ENCODE assay signal across 1 cellular context in the genomic region with DNA sequence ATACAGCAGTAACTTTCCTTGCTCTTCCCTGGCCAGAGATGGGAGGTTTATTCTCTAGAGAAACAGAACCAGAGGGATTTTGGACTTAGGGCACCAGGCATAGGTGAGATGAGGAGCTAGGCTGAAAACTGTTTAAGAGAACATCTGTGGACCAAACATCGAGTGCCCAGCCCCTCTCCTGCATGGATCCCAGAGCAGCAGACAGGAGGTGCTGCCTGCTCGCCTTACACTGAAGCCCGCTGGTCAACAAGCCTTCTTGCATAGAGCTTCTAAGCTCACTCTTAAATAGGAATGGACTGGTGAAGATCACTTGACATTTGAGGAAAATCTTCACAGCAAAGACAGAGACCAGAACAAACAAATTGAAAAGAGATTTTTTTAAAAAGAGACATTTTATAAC.
TF ChIP-seq lines count a peak whose summit lies in the region.

No MANE protein-coding gene starts in this region.

TF ChIP-seq in GM23338, 12 proteins besides CTCF, POLR2A, EP300 and RAD21 (continued from another document):
- TF ChIP-seq, protein P1, sequence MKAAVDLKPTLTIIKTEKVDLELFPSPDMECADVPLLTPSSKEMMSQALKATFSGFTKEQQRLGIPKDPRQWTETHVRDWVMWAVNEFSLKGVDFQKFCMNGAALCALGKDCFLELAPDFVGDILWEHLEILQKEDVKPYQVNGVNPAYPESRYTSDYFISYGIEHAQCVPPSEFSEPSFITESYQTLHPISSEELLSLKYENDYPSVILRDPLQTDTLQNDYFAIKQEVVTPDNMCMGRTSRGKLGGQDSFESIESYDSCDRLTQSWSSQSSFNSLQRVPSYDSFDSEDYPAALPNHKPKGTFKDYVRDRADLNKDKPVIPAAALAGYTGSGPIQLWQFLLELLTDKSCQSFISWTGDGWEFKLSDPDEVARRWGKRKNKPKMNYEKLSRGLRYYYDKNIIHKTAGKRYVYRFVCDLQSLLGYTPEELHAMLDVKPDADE (IDR thresholded peaks at IDR 0.05) = no peak
- TF ChIP-seq STAT1 (IDR thresholded peaks at IDR 0.05; ENCODE audit: unreplicated experiment) = no peak
- no peak for TF ChIP-seq REST (IDR thresholded peaks at IDR 0.05; ENCODE audit: unreplicated experiment)
- no peak for TF ChIP-seq NANOG (IDR thresholded peaks at IDR 0.05; ENCODE audit: borderline replicate concordance)
- no peak for TF ChIP-seq ZNF331 (CRISPR knock-in tag; IDR thresholded peaks at IDR 0.05; ENCODE audit: low read depth)
- TF ChIP-seq, protein P2, sequence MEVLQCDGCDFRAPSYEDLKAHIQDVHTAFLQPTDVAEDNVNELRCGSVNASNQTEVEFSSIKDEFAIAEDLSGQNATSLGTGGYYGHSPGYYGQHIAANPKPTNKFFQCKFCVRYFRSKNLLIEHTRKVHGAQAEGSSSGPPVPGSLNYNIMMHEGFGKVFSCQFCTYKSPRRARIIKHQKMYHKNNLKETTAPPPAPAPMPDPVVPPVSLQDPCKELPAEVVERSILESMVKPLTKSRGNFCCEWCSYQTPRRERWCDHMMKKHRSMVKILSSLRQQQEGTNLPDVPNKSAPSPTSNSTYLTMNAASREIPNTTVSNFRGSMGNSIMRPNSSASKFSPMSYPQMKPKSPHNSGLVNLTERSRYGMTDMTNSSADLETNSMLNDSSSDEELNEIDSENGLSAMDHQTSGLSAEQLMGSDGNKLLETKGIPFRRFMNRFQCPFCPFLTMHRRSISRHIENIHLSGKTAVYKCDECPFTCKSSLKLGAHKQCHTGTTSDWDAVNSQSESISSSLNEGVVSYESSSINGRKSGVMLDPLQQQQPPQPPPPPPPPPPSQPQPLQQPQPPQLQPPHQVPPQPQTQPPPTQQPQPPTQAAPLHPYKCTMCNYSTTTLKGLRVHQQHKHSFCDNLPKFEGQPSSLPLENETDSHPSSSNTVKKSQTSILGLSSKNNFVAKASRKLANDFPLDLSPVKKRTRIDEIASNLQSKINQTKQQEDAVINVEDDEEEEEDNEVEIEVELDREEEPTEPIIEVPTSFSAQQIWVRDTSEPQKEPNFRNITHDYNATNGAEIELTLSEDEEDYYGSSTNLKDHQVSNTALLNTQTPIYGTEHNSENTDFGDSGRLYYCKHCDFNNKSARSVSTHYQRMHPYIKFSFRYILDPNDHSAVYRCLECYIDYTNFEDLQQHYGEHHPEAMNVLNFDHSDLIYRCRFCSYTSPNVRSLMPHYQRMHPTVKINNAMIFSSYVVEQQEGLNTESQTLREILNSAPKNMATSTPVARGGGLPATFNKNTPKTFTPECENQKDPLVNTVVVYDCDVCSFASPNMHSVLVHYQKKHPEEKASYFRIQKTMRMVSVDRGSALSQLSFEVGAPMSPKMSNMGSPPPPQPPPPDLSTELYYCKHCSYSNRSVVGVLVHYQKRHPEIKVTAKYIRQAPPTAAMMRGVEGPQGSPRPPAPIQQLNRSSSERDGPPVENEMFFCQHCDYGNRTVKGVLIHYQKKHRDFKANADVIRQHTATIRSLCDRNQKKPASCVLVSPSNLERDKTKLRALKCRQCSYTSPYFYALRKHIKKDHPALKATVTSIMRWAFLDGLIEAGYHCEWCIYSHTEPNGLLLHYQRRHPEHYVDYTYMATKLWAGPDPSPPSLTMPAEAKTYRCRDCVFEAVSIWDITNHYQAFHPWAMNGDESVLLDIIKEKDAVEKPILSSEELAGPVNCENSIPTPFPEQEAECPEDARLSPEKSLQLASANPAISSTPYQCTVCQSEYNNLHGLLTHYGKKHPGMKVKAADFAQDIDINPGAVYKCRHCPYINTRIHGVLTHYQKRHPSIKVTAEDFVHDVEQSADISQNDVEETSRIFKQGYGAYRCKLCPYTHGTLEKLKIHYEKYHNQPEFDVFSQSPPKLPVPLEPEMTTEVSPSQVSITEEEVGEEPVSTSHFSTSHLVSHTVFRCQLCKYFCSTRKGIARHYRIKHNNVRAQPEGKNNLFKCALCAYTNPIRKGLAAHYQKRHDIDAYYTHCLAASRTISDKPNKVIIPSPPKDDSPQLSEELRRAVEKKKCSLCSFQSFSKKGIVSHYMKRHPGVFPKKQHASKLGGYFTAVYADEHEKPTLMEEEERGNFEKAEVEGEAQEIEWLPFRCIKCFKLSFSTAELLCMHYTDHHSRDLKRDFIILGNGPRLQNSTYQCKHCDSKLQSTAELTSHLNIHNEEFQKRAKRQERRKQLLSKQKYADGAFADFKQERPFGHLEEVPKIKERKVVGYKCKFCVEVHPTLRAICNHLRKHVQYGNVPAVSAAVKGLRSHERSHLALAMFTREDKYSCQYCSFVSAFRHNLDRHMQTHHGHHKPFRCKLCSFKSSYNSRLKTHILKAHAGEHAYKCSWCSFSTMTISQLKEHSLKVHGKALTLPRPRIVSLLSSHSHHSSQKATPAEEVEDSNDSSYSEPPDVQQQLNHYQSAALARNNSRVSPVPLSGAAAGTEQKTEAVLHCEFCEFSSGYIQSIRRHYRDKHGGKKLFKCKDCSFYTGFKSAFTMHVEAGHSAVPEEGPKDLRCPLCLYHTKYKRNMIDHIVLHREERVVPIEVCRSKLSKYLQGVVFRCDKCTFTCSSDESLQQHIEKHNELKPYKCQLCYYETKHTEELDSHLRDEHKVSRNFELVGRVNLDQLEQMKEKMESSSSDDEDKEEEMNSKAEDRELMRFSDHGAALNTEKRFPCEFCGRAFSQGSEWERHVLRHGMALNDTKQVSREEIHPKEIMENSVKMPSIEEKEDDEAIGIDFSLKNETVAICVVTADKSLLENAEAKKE (CRISPR knock-in tag; IDR thresholded peaks at IDR 0.05) = no peak
- TF ChIP-seq JUNB (IDR thresholded peaks at IDR 0.05; ENCODE audit: unreplicated experiment) = no peak
- TF ChIP-seq EZH2phosphoT487 (IDR thresholded peaks at IDR 0.05; ENCODE audit: unreplicated experiment) = no peak
TF ChIP-seq in GM23338: peak in this region for 0.
